ENCODE assay signal across 8 cellular contexts in genomic region chr6:33298773-33299236, GRCh38. TPM values are rescaled to one million over a fixed set of nuclear protein-coding genes. Genes with fewer than 3 reads are reported as not detected.
DNase-seq lines count a peak whose midpoint lies in the region; ATAC-seq, FAIRE-seq and TF ChIP-seq lines count a peak whose summit lies in the region.

A gene with protein sequence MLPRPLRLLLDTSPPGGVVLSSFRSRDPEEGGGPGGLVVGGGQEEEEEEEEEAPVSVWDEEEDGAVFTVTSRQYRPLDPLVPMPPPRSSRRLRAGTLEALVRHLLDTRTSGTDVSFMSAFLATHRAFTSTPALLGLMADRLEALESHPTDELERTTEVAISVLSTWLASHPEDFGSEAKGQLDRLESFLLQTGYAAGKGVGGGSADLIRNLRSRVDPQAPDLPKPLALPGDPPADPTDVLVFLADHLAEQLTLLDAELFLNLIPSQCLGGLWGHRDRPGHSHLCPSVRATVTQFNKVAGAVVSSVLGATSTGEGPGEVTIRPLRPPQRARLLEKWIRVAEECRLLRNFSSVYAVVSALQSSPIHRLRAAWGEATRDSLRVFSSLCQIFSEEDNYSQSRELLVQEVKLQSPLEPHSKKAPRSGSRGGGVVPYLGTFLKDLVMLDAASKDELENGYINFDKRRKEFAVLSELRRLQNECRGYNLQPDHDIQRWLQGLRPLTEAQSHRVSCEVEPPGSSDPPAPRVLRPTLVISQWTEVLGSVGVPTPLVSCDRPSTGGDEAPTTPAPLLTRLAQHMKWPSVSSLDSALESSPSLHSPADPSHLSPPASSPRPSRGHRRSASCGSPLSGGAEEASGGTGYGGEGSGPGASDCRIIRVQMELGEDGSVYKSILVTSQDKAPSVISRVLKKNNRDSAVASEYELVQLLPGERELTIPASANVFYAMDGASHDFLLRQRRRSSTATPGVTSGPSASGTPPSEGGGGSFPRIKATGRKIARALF (minus strand): TSS chr6:33298942. CDS start chr6:33298610, 332 bp downstream.

- CTCF ChIA-PET in OCI-LY7 (lab: Charles Lee; ENCODE audit: unreplicated experiment): interaction anchor here (0.7 to 1.2 kb wide), 3 partner anchors 10 to 27 kb away, joined by 3 to 12 read pairs (median 4); partner anchors contain the start of genes B3GALT4 and WDR46

- H3K36me3 ChIP-seq in OCI-LY7 (ENCODE audit: insufficient read depth, low read length) (peaks cover 59% of the 10 kb centered on the region), neural progenitor cell (no peaks in the 10 kb centered on the region), vagina (peaks cover 0 to 33% of the 10 kb centered on the region in 2 donors)

- H3K4me3 ChIP-seq in OCI-LY7 (ENCODE audit: low read depth, low read length, poor library complexity, severe bottlenecking) (peak within 1 kb of the TSS; percentile 83), neural progenitor cell (peak within 1 kb of the TSS; percentile 90), vagina (peak within 1 kb of the TSS; percentile 75 to 76)

- TF ChIP-seq POLR2A in GM12891 (IDR thresholded peaks at IDR 0.05; ENCODE audit: low read depth, low read length) (no peak; the same call in 1 of the 2 replicates), vagina (IDR thresholded peaks at IDR 0.05) (no peak)

- H3K4me3 Mint-ChIP-seq in neural progenitor cell: peak within 1 kb of the TSS; percentile 99

- H3K27me3 Mint-ChIP-seq in neural progenitor cell (ENCODE audit: insufficient read depth, low read depth): peaks cover 5% of the 10 kb centered on the region

- H3K9me3 ChIP-seq in OCI-LY7 (ENCODE audit: low read length) (no peaks in the 10 kb centered on the region), neural progenitor cell (ENCODE audit: low read depth) (no peaks in the 10 kb centered on the region), vagina (no peaks in the 10 kb centered on the region)

- H3K9me2 ChIP-seq in OCI-LY7 (ENCODE audit: insufficient read depth, low read length): no peaks in the 10 kb centered on the region

- no TSS peak for BruUV-seq in OCI-LY7 (replicated peaks; lab: Mats Ljungman, UMichigan)

- H3K27me3 ChIP-seq in neural progenitor cell: no peaks in the 10 kb centered on the region
- no peaks in the 10 kb centered on the region for H3K27me3 ChIP-seq in vagina

- H3K79me2 ChIP-seq in OCI-LY7 (ENCODE audit: insufficient read depth, low read depth, low read length) (peaks cover 5% of the 10 kb centered on the region; the same call in 1 of the 2 replicates), neural progenitor cell (ENCODE audit: low read depth) (peaks cover 39% of the 10 kb centered on the region)

- peak within 1 kb of the TSS; percentile 56; the same call in 1 of the 2 replicates for H2AFZ ChIP-seq in OCI-LY7 (ENCODE audit: low read length)
- H2AFZ ChIP-seq in neural progenitor cell (replicated peaks): peak within 1 kb of the TSS; percentile 84

- ATAC-seq in HG03045 (IDR thresholded peaks at IDR 0.05; ENCODE audit: unreplicated experiment): peak; percentile 27

- H4K20me1 ChIP-seq in OCI-LY7 (ENCODE audit: insufficient read depth, low read length): no peaks in the 10 kb centered on the region
- H4K20me1 ChIP-seq in neural progenitor cell (ENCODE audit: low read depth): peaks cover 26% of the 10 kb centered on the region

- no peak for FAIRE-seq in GM12891 (lab: Jason Lieb, UNC)

- peaks cover 29% of the 10 kb centered on the region for H3K4me1 Mint-ChIP-seq in neural progenitor cell

- H3F3A ChIP-seq in neural progenitor cell (ENCODE audit: low read depth): peaks cover 33% of the 10 kb centered on the region

- H3K4me1 ChIP-seq in OCI-LY7 (ENCODE audit: insufficient read depth, low read length, poor library complexity, severe bottlenecking) (peaks cover 21% of the 10 kb centered on the region), neural progenitor cell (peaks cover 5% of the 10 kb centered on the region), vagina (peaks cover 28% of the 10 kb centered on the region)

- H3K27ac ChIP-seq in 22Rv1 (peak within 1 kb of the TSS; percentile 98), OCI-LY7 (ENCODE audit: low read depth, low read length, poor library complexity, severe bottlenecking) (peak within 1 kb of the TSS; percentile 93), neural progenitor cell (peak within 1 kb of the TSS; percentile 95), vagina (peak within 1 kb of the TSS; percentile 98)

- H3K27ac Mint-ChIP-seq in neural progenitor cell: peak within 1 kb of the TSS; percentile 99

- intact Hi-C loops in OCI-LY7 (cut with micrococcal nuclease; ENCODE audit: unreplicated experiment): loop anchor here (1.0 to 5.0 kb wide), 5 partner anchors 15 to 127 kb away; partner anchors contain the start of genes KIFC1 and TAPBP
- intact Hi-C loops in vagina (cut with DNase I): no loop called here

- H3K9me3 Mint-ChIP-seq in neural progenitor cell: no peaks in the 10 kb centered on the region

- POLR2A ChIA-PET in OCI-LY7 (lab: Charles Lee): interaction anchor here (0.9 to 2.6 kb wide), 6 partner anchors 9 to 50 kb away, joined by 3 to 14 read pairs (median 8); partner anchors contain the start of genes PFDN6, RPS18, VPS52 and WDR46

- peak within 1 kb of the TSS; percentile 68 for H3K9ac ChIP-seq in neural progenitor cell

- peak; percentile 62 for DNase-seq in GM12891 (ENCODE audit: insufficient read length, low spot score)
- peak; percentile 79 for DNase-seq in OCI-LY7 (ENCODE audit: low spot score)
- peak; percentile 54 for DNase-seq in activated naive CD4-positive, alpha-beta T cell treated with anti-CD3 and anti-CD28 coated beads, Interleukin-2, amount 50 U/mL, for 16 hours
- DNase-seq in globus pallidus (ENCODE audit: low spot score): peak; percentile 83
- peak; percentile 60 for DNase-seq in neural progenitor cell (ENCODE audit: low spot score)
- DNase-seq in vagina (ENCODE audit: extremely low spot score in 2 of 2): peak in 1 of 2 donors; percentile 91

- H3K4me2 ChIP-seq in OCI-LY7 (ENCODE audit: low read length): peak within 1 kb of the TSS; percentile 85
- peak within 1 kb of the TSS; percentile 86 for H3K4me2 ChIP-seq in neural progenitor cell

- TF ChIP-seq CTCF in 22Rv1 (IDR thresholded peaks at IDR 0.05): no peak
- no peak for TF ChIP-seq CTCF in OCI-LY7 (conservative IDR thresholded peaks at IDR 0.05; ENCODE audit: low read length)
- no peak for TF ChIP-seq CTCF in neural progenitor cell (IDR thresholded peaks at IDR 0.05)
- no peak for TF ChIP-seq CTCF in vagina (IDR thresholded peaks at IDR 0.05)

- peaks cover 8% of the 10 kb centered on the region for H3K36me3 Mint-ChIP-seq in neural progenitor cell

TF ChIP-seq in GM12891, 5 proteins besides CTCF, POLR2A, EP300 and RAD21:
- peak; percentile 49 for TF ChIP-seq SPI1 (IDR thresholded peaks at IDR 0.05; ENCODE audit: low read depth, low read length)
- TF ChIP-seq POLR2AphosphoS5 (IDR thresholded peaks at IDR 0.05; ENCODE audit: low read depth, low read length): no peak

RNA-seq across cellular contexts. Expression of the gene that starts here (rescaled TPM):
- polyA plus RNA-seq in GM12891 (2012; ENCODE audit: low read depth, missing spikeins): 16.3 TPM
- total RNA-seq in OCI-LY7 (2014; rRNA removed; shearing (Covaris generic)): 27.2 and 27.3 TPM in 2 replicates
- total RNA-seq in OCI-LY7 (2022) (67.1 and 67.6 TPM in 2 replicates), neural progenitor cell (ENCODE audit: low replicate concordance) (28.3 and 63.4 TPM in 2 replicates), vagina (41.5 TPM)
